In genomic region chr6:23873161-23873560, GRCh38 we compare ENCODE assay signal across 27 cellular contexts.
"Had no signal": no experiment of that assay in that cellular context is flagged by ENCODE, and none has a peak within 500 bp of the region (broad histone marks: within the 10 kb centered on the region; RNA-seq: fewer than 3 reads in every experiment).

No MANE protein-coding gene starts in this region.

- H3K27ac ChIP-seq: ovary, parathyroid adenoma, psoas muscle, right lobe of liver, sigmoid colon, spleen, suprapubic skin, testis, tibial artery, transverse colon, upper lobe of right lung, uterus had no signal

- H3K9me3 ChIP-seq: ovary, psoas muscle, right lobe of liver, sigmoid colon, spleen, suprapubic skin, testis, tibial artery, transverse colon, upper lobe of right lung, uterus had no signal

- H3K4me1 ChIP-seq: parathyroid adenoma, psoas muscle, right lobe of liver, sigmoid colon, spleen, suprapubic skin, testis, tibial artery, transverse colon, upper lobe of right lung, uterus had no signal

- H3K36me3 ChIP-seq: ovary, right lobe of liver, sigmoid colon, spleen, suprapubic skin, tibial artery, transverse colon, upper lobe of right lung, uterus had no signal

- H3K4me3 ChIP-seq: ovary, psoas muscle, right lobe of liver, sigmoid colon, spleen, suprapubic skin, testis, tibial artery, transverse colon, upper lobe of right lung, uterus had no signal

- H2AFZ ChIP-seq: parathyroid adenoma had no signal

- H3K9ac ChIP-seq: parathyroid adenoma had no signal

- H3K79me2 ChIP-seq: parathyroid adenoma had no signal

- H3K27me3 ChIP-seq: ovary, right lobe of liver, sigmoid colon, spleen, suprapubic skin, testis, tibial artery, transverse colon, upper lobe of right lung, uterus had no signal

- DNase-seq: naive thymus-derived CD4-positive, alpha-beta T cell; natural killer cell; occipital lobe; ovary; posterior cingulate gyrus; psoas muscle; right cardiac atrium; right lobe of liver; sigmoid colon; small intestine; spleen; stimulated activated CD4-positive, alpha-beta T cell treated with anti-CD3 and anti-CD28 coated beads, Interleukin-12 subunit alpha, Interleukin-12 subunit beta, amount 100 ng/mL, for 4 hours; stimulated activated CD4-positive, alpha-beta T cell treated with anti-CD3 and anti-CD28 coated beads, Interleukin-1b, Interleukin-23, amount 100 ng/mL, for 48 hours; stimulated activated CD4-positive, alpha-beta T cell treated with anti-CD3 and anti-CD28 coated beads, Interleukin-4, amount 100 ng/mL, for 1 hour; stimulated activated CD4-positive, alpha-beta T cell treated with anti-CD3 and anti-CD28 coated beads, Interleukin-4, amount 100 ng/mL, for 4 hours; stimulated activated CD8-positive, alpha-beta memory T cell treated with anti-CD3 and anti-CD28 coated beads, Interleukin-4, amount 100 ng/mL, for 48 hours; stimulated activated naive CD4-positive, alpha-beta T cell; stimulated activated naive CD8-positive, alpha-beta T cell treated with anti-CD3 and anti-CD28 coated beads, Interleukin-15, amount 100 ng/mL, for 72 hours; stimulated activated naive CD8-positive, alpha-beta T cell treated with anti-CD3 and anti-CD28 coated beads, Interleukin-15, Interleukin-2, amounts not matched to agents 100 U/mL and 50 U/mL, for 24 hours; substantia nigra; testis; tibial artery; transverse colon; upper lobe of right lung; uterus had no signal
